In the genomic region with DNA sequence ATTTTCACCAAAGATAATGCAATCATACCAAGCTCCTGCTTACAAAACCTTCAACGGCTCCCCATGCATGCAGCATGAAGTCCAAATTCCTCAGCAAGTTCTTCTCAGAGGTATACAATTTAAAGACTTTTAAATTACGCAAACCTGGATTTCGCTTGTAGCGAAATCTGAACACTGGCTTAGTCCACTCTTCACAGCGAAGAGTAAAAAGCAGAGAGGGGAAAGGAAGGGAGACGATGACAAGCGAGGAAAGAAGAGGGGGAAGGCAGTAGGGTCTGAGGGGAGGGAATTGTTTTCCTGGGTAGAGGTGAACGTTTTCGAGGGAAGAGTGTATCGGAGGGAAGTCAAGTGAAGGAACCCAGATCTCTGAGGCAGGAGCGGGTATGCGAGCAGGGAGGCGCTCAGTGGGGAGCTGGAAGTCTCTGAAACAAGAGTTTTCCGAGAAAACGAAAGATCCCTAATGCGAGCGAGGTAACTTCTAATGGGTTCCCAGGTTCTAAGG, we compare ENCODE assay signal across 9 cellular contexts. TPM values are rescaled to one million over a fixed set of nuclear protein-coding genes. Genes with fewer than 3 reads are reported as not detected.
A peak's percentile ranks its signal among the peaks of the same experiment; 100 is the strongest.
DNase-seq lines count a peak whose midpoint lies in the region; ATAC-seq and TF ChIP-seq lines count a peak whose summit lies in the region.
"Had no signal": no experiment of that assay in that cellular context is flagged by ENCODE, and none has a peak within 500 bp of the region (broad histone marks: within the 10 kb centered on the region; RNA-seq: fewer than 3 reads in every experiment).

No MANE protein-coding gene starts in this region.

- peak overlapping the region; percentile 91 for H3K18ac ChIP-seq in neuronal stem cell (ENCODE audit: low read length)

- no peak overlapping the region for H2BK5ac ChIP-seq in neuronal stem cell (ENCODE audit: low read length)

- H2BK120ac ChIP-seq in neuronal stem cell (ENCODE audit: low read depth, low read length), result no peak overlapping the region

- H3K23ac ChIP-seq in neuronal stem cell (ENCODE audit: low read depth, low read length, poor library complexity), result no peak overlapping the region

- H2BK15ac ChIP-seq in neuronal stem cell (ENCODE audit: low read length), result peak overlapping the region; percentile 19

- CTCF ChIA-PET in CD8-positive, alpha-beta T cell (lab: Charles Lee), result interaction anchor here (1.3 to 8.5 kb wide), 5 partner anchors 10 to 477 kb away, joined by 4 to 182 read pairs (median 30); partner anchors contain the start of genes CCDC163, HECTD3, MMACHC and MUTYH
- CTCF ChIA-PET in activated CD8-positive, alpha-beta T cell treated with anti-CD3 and anti-CD28 coated beads for 36 hours (lab: Charles Lee), result interaction anchor here (1.0 to 11.3 kb wide), 6 partner anchors 37 to 190 kb away, joined by 3 to 191 read pairs (median 5); partner anchors contain the start of gene AKR1A1

- intact Hi-C loops in CD8-positive, alpha-beta T cell (cut with DNase I, micrococcal nuclease), result loop anchor here (2.0 to 5.0 kb wide), 8 partner anchors 61 to 773 kb away; partner anchors contain the start of genes AKR1A1 (in 1 of the 2), GPBP1L1 (in 1 of the 2), MUTYH (in 1 of the 2) and RNU5D-1 (in 1 of the 2)
- intact Hi-C loops in esophagus muscularis mucosa (cut with DNase I), result loop anchor here (5.0 kb wide), 1 partner anchor 478 kb away; the partner anchor contains the start of genes HECTD3 and UROD
- intact Hi-C loops in activated CD8-positive, alpha-beta T cell treated with anti-CD3 and anti-CD28 coated beads for 36 hours (cut with micrococcal nuclease), result loop anchor here (5.0 kb wide), 1 partner anchor 478 kb away; the partner anchor contains the start of genes HECTD3 and UROD

- DNase-seq in CD8-positive, alpha-beta T cell, result no peak
- DNase-seq in NOMO-1 treated with DMSO at 0.1 percent for 48 hours (lab: John Stamatoyannopoulos, UW; ENCODE audit: unreplicated experiment) (peak; percentile 37), esophagus muscularis mucosa (ENCODE audit: extremely low spot score) (no peak), neuronal stem cell (ENCODE audit: low spot score) (no peak), NCI-H1436 treated with DMSO at 0.1 percent for 48 hours (lab: John Stamatoyannopoulos, UW) (no peak), COLO668 (lab: John Stamatoyannopoulos, UW; ENCODE audit: unreplicated experiment) (no peak)
- DNase-seq in activated CD8-positive, alpha-beta T cell treated with anti-CD3 and anti-CD28 coated beads for 36 hours, result no peak

- no peak overlapping the region for H3K14ac ChIP-seq in neuronal stem cell (ENCODE audit: low read length)

- no peak for TF ChIP-seq POLR2A in esophagus muscularis mucosa (IDR thresholded peaks at IDR 0.05; ENCODE audit: low read depth)

- WGBS in esophagus muscularis mucosa, result 3% methylated on average over 17 of the region's 17 CpGs
- no CpG with 5 or more reads among the region's 17 CpGs for WGBS in neuronal stem cell (ENCODE audit: extremely low coverage in 2 of 2, insufficient read length in 2 of 2, insufficient replicate concordance in 1 of 2), 2 donors

- peak overlapping the region; percentile 96 for H2AFZ ChIP-seq in neuronal stem cell (ENCODE audit: low read length)

- peak overlapping the region; percentile 89 for H3K9ac ChIP-seq in neuronal stem cell (ENCODE audit: low read depth, low read length, poor library complexity)

- no peaks in the 10 kb centered on the region for H3K9me3 ChIP-seq in CD8-positive, alpha-beta T cell (ENCODE audit: low read length)
- H3K9me3 ChIP-seq in esophagus muscularis mucosa (no peaks in the 10 kb centered on the region), neuronal stem cell (replicated peaks in 1 of 2; ENCODE audit: control insufficient read depth in 2 of 2, insufficient read depth in 1 of 2, low read depth in 1 of 2, low read length in 2 of 2) (no peaks in the 10 kb centered on the region)

- H3K79me1 ChIP-seq in neuronal stem cell (ENCODE audit: low read depth, low read length), result no peaks in the 10 kb centered on the region

- H3K4me1 ChIP-seq in CD8-positive, alpha-beta T cell (ENCODE audit: insufficient read depth, low read length), result peaks cover 11% of the 10 kb centered on the region
- H3K4me1 ChIP-seq in esophagus muscularis mucosa (peaks cover 0 to 24% (median 19%) of the 10 kb centered on the region in 4 donors), neuronal stem cell (ENCODE audit: control insufficient read depth in 2 of 2, insufficient read depth in 1 of 2, low read depth in 1 of 2, low read length in 2 of 2) (peaks cover 0 to 7% of the 10 kb centered on the region in 2 donors)

- ATAC-seq in CD8-positive, alpha-beta T cell, result no peak
- ATAC-seq in activated CD8-positive, alpha-beta T cell treated with anti-CD3 and anti-CD28 coated beads for 36 hours, result no peak
- no peak for ATAC-seq in GM19035 (IDR thresholded peaks at IDR 0.05; ENCODE audit: unreplicated experiment)

- H2AK5ac ChIP-seq in neuronal stem cell (ENCODE audit: low read depth, low read length), result no peak overlapping the region

- H3K4ac ChIP-seq in neuronal stem cell (ENCODE audit: low read length), result no peak overlapping the region

- no peaks in the 10 kb centered on the region for H3K27me3 ChIP-seq in CD8-positive, alpha-beta T cell (ENCODE audit: insufficient read depth, low read length)
- H3K27me3 ChIP-seq in esophagus muscularis mucosa, result no peaks in the 10 kb centered on the region
- H3K27me3 ChIP-seq in neuronal stem cell (ENCODE audit: control insufficient read depth in 3 of 3, insufficient read depth in 3 of 3, low read depth in 1 of 3, low read length in 3 of 3), result peaks cover 0 to 50% (median 11%) of the 10 kb centered on the region in 3 experiments

- H3K27ac Mint-ChIP-seq in CD8-positive, alpha-beta T cell, result no peak overlapping the region
- no peak overlapping the region for H3K27ac Mint-ChIP-seq in activated CD8-positive, alpha-beta T cell treated with anti-CD3 and anti-CD28 coated beads for 36 hours
- H3K27ac Mint-ChIP-seq: activated CD8-positive, alpha-beta T cell treated with anti-CD3 and anti-CD28 coated beads, Interleukin-2, amount 10 ng/mL, durations not matched to agents 7 days and 5 days had no signal

- no peaks in the 10 kb centered on the region for H3K36me3 ChIP-seq in CD8-positive, alpha-beta T cell (ENCODE audit: insufficient read depth, low read length)
- H3K36me3 ChIP-seq in esophagus muscularis mucosa (no peaks in the 10 kb centered on the region), neuronal stem cell (replicated peaks in 1 of 2; ENCODE audit: control insufficient read depth in 2 of 2, insufficient read depth in 2 of 2, low read length in 2 of 2) (no peaks in the 10 kb centered on the region)

- peaks cover 11% of the 10 kb centered on the region for H3K36me3 Mint-ChIP-seq in CD8-positive, alpha-beta T cell
- H3K36me3 Mint-ChIP-seq in activated CD8-positive, alpha-beta T cell treated with anti-CD3 and anti-CD28 coated beads for 36 hours (ENCODE audit: low read depth), result no peaks in the 10 kb centered on the region

- no peak for TF ChIP-seq CTCF in CD8-positive, alpha-beta T cell (IDR thresholded peaks at IDR 0.05)
- no peak for TF ChIP-seq CTCF in esophagus muscularis mucosa (IDR thresholded peaks at IDR 0.05)
- TF ChIP-seq CTCF in activated CD8-positive, alpha-beta T cell treated with anti-CD3 and anti-CD28 coated beads for 36 hours (IDR thresholded peaks at IDR 0.05), result no peak

- no peaks in the 10 kb centered on the region for H3K27me3 Mint-ChIP-seq in CD8-positive, alpha-beta T cell (ENCODE audit: low read depth)
- no peaks in the 10 kb centered on the region for H3K27me3 Mint-ChIP-seq in activated CD8-positive, alpha-beta T cell treated with anti-CD3 and anti-CD28 coated beads for 36 hours

- no peak for TF ChIP-seq EP300 in esophagus muscularis mucosa (IDR thresholded peaks at IDR 0.05)

- H3K27ac ChIP-seq in CD8-positive, alpha-beta T cell (ENCODE audit: low read depth, low read length), result peak overlapping the region; percentile 49
- H3K27ac ChIP-seq in esophagus muscularis mucosa (replicated peaks in 1 of 4) (peak overlapping the region; percentile 73 to 89 (median 84)), neuronal stem cell (replicated peaks; ENCODE audit: low read length) (no peak overlapping the region)

- H2BK12ac ChIP-seq in neuronal stem cell (ENCODE audit: low read length), result no peak overlapping the region

- H4K8ac ChIP-seq in neuronal stem cell (ENCODE audit: low read depth, low read length), result no peak overlapping the region

- no peaks in the 10 kb centered on the region for H3K9me3 Mint-ChIP-seq in CD8-positive, alpha-beta T cell
- no peaks in the 10 kb centered on the region for H3K9me3 Mint-ChIP-seq in activated CD8-positive, alpha-beta T cell treated with anti-CD3 and anti-CD28 coated beads for 36 hours

- H3K4me3 ChIP-seq in CD8-positive, alpha-beta T cell (ENCODE audit: low read depth, low read length), result peak overlapping the region; percentile 74
- H3K4me3 ChIP-seq in esophagus muscularis mucosa (peak overlapping the region; percentile 62 to 93 (median 82)), neuronal stem cell (ENCODE audit: low read length in 2 of 2) (peak overlapping the region; percentile 48 to 83)

- H4K91ac ChIP-seq in neuronal stem cell (ENCODE audit: low read depth, low read length, poor library complexity), result no peak overlapping the region

- H3K4me2 ChIP-seq in neuronal stem cell (ENCODE audit: insufficient read depth, low read length, poor library complexity, severe bottlenecking), result peak overlapping the region; percentile 86

- peaks cover 16% of the 10 kb centered on the region for H3K4me1 Mint-ChIP-seq in CD8-positive, alpha-beta T cell (ENCODE audit: low read depth)
- H3K4me1 Mint-ChIP-seq in activated CD8-positive, alpha-beta T cell treated with anti-CD3 and anti-CD28 coated beads for 36 hours (ENCODE audit: low read depth), result peaks cover 11% of the 10 kb centered on the region

- no peak overlapping the region for H3K4me3 Mint-ChIP-seq in CD8-positive, alpha-beta T cell
- H3K4me3 Mint-ChIP-seq in activated CD8-positive, alpha-beta T cell treated with anti-CD3 and anti-CD28 coated beads for 36 hours, result no peak overlapping the region
- H3K4me3 Mint-ChIP-seq: activated CD8-positive, alpha-beta T cell treated with anti-CD3 and anti-CD28 coated beads, Interleukin-2, amount 10 ng/mL, durations not matched to agents 7 days and 5 days had no signal

- POLR2A ChIA-PET in CD8-positive, alpha-beta T cell (lab: Charles Lee), result interaction anchor here (1.1 to 4.0 kb wide), 9 partner anchors 10 to 671 kb away, joined by 3 to 33 read pairs (median 4); partner anchors contain the start of genes CCDC163, HECTD3, MMACHC and MUTYH
- POLR2A ChIA-PET in activated CD8-positive, alpha-beta T cell treated with anti-CD3 and anti-CD28 coated beads for 36 hours (lab: Charles Lee), result interaction anchor here (0.6 to 4.8 kb wide), 6 partner anchors 10 to 186 kb away, joined by 3 to 23 read pairs (median 4); partner anchors contain the start of genes CCDC163, MMACHC, MUTYH and TOE1

RNA-seq across cellular contexts. Expression of gene TESK2, which starts 0.8 kb away (rescaled TPM):
- 1 to 10 TPM; 4.6 to 5.8 TPM for total RNA-seq in CD8-positive, alpha-beta T cell
- total RNA-seq in esophagus muscularis mucosa, result 1 to 10 TPM; 3.3 to 6.5 (median 4.8) TPM
- polyA plus RNA-seq in neuronal stem cell (2013, experiment 1 of 2), result 6.2 TPM
- polyA plus RNA-seq in neuronal stem cell (2013, experiment 2 of 2), result 5.9 TPM
- 1 to 10 TPM; 2.9 to 3.7 TPM for total RNA-seq in activated CD8-positive, alpha-beta T cell treated with anti-CD3 and anti-CD28 coated beads for 36 hours

RNA-seq across cellular contexts. Expression of gene CCDC163, which starts 9.7 kb away (rescaled TPM):
- total RNA-seq in CD8-positive, alpha-beta T cell, result 1 to 10 TPM; 3.9 to 4.7 TPM
- 1 to 10 TPM in 2 of 4 donors, under 1 TPM in 2; 0.50 to 1.3 (median 0.98) TPM for total RNA-seq in esophagus muscularis mucosa
- polyA plus RNA-seq in neuronal stem cell (2013, experiment 1 of 2), result 3.6 TPM
- polyA plus RNA-seq in neuronal stem cell (2013, experiment 2 of 2), result 3.8 TPM
- total RNA-seq in activated CD8-positive, alpha-beta T cell treated with anti-CD3 and anti-CD28 coated beads for 36 hours, result 1 to 10 TPM; 5.6 to 7.1 TPM

RNA-seq across cellular contexts. Expression of gene MMACHC, which starts 9.9 kb away (rescaled TPM):
- under 1 TPM; 0.14 to 0.30 TPM for total RNA-seq in CD8-positive, alpha-beta T cell
- 1 to 10 TPM; 1.3 to 4.6 (median 3.3) TPM for total RNA-seq in esophagus muscularis mucosa
- polyA plus RNA-seq in neuronal stem cell (2013, experiment 1 of 2), result 7.8 TPM
- polyA plus RNA-seq in neuronal stem cell (2013, experiment 2 of 2), result 7.1 TPM
- total RNA-seq in activated CD8-positive, alpha-beta T cell treated with anti-CD3 and anti-CD28 coated beads for 36 hours, result 1 to 10 TPM; 8.4 to 10.0 TPM

RNA-seq across cellular contexts. Expression of gene PRDX1, which starts 31.5 kb away (rescaled TPM):
- 10 to 100 TPM; 20.4 to 27.0 TPM for total RNA-seq in CD8-positive, alpha-beta T cell
- total RNA-seq in esophagus muscularis mucosa, result 100 to 1,000 TPM; 244 to 349 (median 321) TPM
- polyA plus RNA-seq in neuronal stem cell (2013, experiment 1 of 2), result 459 TPM
- 467 TPM for polyA plus RNA-seq in neuronal stem cell (2013, experiment 2 of 2)
- total RNA-seq in activated CD8-positive, alpha-beta T cell treated with anti-CD3 and anti-CD28 coated beads for 36 hours, result 100 to 1,000 TPM; 547 to 553 TPM
